Comparison of ENCODE assay signal across 8 cellular contexts in the genomic region with DNA sequence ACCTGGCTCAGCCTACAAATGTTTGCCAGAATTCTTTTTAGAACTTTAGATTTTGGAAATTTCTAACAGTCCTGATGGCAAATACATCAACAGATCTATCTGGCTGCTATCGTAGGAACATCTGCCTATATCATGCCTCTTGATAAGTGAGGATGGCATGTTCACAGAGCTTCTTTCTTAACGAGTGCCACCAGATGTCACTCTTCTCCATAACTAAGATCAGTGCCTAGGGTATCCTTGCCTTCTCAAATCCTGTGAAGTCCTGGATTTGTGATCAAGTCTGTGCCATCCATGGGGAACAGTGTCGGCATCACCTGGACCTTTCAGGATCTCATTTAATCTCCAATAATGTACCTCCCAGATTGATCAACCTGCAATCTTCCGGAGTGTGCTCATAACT. TPM values are rescaled to one million over a fixed set of nuclear protein-coding genes. Genes with fewer than 3 reads are reported as not detected.
DNase-seq lines count a peak whose midpoint lies in the region; ATAC-seq and TF ChIP-seq lines count a peak whose summit lies in the region.

No MANE protein-coding gene starts in this region.

- peaks cover 86% of the 10 kb centered on the region for H3K27me3 ChIP-seq in WERI-Rb-1 (ENCODE audit: insufficient read depth, low read depth, severe bottlenecking)

- DNase-seq in DMS153 treated with DMSO at 0.1 percent for 48 hours (lab: John Stamatoyannopoulos, UW; ENCODE audit: unreplicated experiment) (peak; percentile 19), Kasumi-1 (lab: John Stamatoyannopoulos, UW) (peak; percentile 37 to 44), WERI-Rb-1 (peak; percentile 30), kidney glomerular epithelial cell (lab: John Stamatoyannopoulos, UW) (peak; percentile 42)

- H3K9me3 ChIP-seq in WERI-Rb-1 (ENCODE audit: severe bottlenecking): peaks cover 2% of the 10 kb centered on the region

- no peak overlapping the region for H3K27ac ChIP-seq in WERI-Rb-1

- TF ChIP-seq CTCF in WERI-Rb-1 (IDR thresholded peaks at IDR 0.05; ENCODE audit: low read depth, low read length): peak; percentile 69

- no peaks in the 10 kb centered on the region for H3K36me3 ChIP-seq in WERI-Rb-1

- ATAC-seq in HG03469 (IDR thresholded peaks at IDR 0.05; ENCODE audit: unreplicated experiment) (no peak), GM21576 (IDR thresholded peaks at IDR 0.05; ENCODE audit: unreplicated experiment) (no peak), esophagus mucosa (no peak), GM21367 (IDR thresholded peaks at IDR 0.05; ENCODE audit: unreplicated experiment) (no peak)

- H3K4me3 ChIP-seq in WERI-Rb-1 (ENCODE audit: low read depth, low read length): no peak overlapping the region

RNA-seq across cellular contexts. Expression of a gene that starts 36.5 kb away (rescaled TPM):
- total RNA-seq in esophagus mucosa: not detected

RNA-seq across cellular contexts. Expression of a gene that starts 58.1 kb away (rescaled TPM):
- 1.2 TPM for total RNA-seq in esophagus mucosa
